8 cellular contexts compared by ENCODE assay signal in the genomic region with DNA sequence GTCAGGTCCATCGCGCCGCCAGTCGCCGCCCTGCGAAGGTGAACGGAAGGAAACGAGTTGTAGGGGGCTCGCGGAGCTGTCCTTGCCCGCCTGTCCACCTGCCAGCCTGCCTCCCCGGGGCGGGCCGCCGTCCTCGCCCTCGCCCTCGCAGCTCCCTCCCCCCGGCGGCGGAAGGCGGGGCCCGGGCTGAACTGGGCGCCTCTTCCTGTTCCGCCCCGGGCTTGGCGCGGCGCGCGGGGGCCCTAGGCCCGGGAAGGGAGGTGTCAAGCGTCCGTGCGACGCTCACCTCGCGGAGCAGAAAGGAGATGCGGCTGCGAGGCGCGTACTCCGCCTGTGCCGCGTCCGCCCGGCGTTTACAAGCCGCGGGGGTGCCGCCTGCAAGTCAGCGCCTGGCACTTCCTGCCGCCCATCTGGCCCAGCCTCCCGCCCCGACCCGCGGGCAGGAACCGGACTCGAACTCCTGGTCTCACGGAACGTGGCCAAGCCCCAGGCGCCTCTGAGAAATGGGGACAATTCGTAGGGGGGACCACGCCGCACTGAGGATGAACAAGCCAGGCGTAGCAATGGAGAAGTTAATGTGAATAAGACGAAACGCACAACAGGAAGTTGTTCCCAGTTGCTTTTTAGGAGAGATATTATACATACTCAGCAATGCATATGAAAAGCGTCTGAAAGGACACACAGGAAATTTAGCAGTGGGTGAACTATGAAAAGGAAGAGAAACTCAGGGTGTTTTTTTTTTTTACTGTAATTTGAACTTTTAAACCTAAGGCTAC. TPM values are rescaled to one million over a fixed set of nuclear protein-coding genes. Genes with fewer than 3 reads are reported as not detected.
DNase-seq lines count a peak whose midpoint lies in the region; ATAC-seq, FAIRE-seq and TF ChIP-seq lines count a peak whose summit lies in the region.

A gene (minus strand): TSS at position 108 of the 776 bp plus-strand sequence. CDS start 97 bp downstream, at position 11.

- no peaks in the 10 kb centered on the region for H3K27me3 Mint-ChIP-seq in astrocyte (ENCODE audit: low read depth, unreplicated experiment)

- FAIRE-seq in GM18507 (lab: Jason Lieb, UNC), result peak; percentile 89
- peak; percentile 75 for FAIRE-seq in astrocyte (lab: Jason Lieb, UNC)

- H4K20me1 ChIP-seq in astrocyte (ENCODE audit: insufficient read depth, low read length), result peaks cover 32% of the 10 kb centered on the region
- H4K20me1 ChIP-seq in hepatocyte (ENCODE audit: insufficient read depth, poor library complexity, severe bottlenecking), result peaks cover 10% of the 10 kb centered on the region

- peak; percentile 68 for DNase-seq in GM18507 (ENCODE audit: extremely low spot score, insufficient read length, low read depth)
- DNase-seq in NCI-H2029 (lab: John Stamatoyannopoulos, UW), result peak; percentile 76
- peak; percentile 80 for DNase-seq in T-helper 9 cell
- DNase-seq in astrocyte (ENCODE audit: low read depth), result peak; percentile 47
- peak; percentile 95 for DNase-seq in hepatocyte (ENCODE audit: low spot score)
- no peak for DNase-seq in retinal pigment epithelial cell (ENCODE audit: low read depth)
- no peak for DNase-seq in cortex of kidney (lab: John Stamatoyannopoulos, UW)

- peak; percentile 55 for ATAC-seq in HG02938 (IDR thresholded peaks at IDR 0.05; ENCODE audit: unreplicated experiment)

- H3K9me3 Mint-ChIP-seq in astrocyte (ENCODE audit: unreplicated experiment), result peaks cover 1% of the 10 kb centered on the region

- H3K27ac ChIP-seq in astrocyte (ENCODE audit: low read depth, low read length), result peak within 1 kb of the TSS; percentile 94
- peak within 1 kb of the TSS; percentile 98 for H3K27ac ChIP-seq in hepatocyte

- H3K9me2 ChIP-seq in hepatocyte (replicated peaks; ENCODE audit: insufficient read depth), result no peaks in the 10 kb centered on the region

- H3K27me3 ChIP-seq in astrocyte (ENCODE audit: insufficient read depth, low read length), result no peaks in the 10 kb centered on the region
- H3K27me3 ChIP-seq in hepatocyte, result no peaks in the 10 kb centered on the region

- H3K36me3 Mint-ChIP-seq in astrocyte (ENCODE audit: low read depth, unreplicated experiment), result peaks cover 19% of the 10 kb centered on the region

- no peaks in the 10 kb centered on the region for H3K9me3 ChIP-seq in astrocyte (ENCODE audit: insufficient read depth, low read depth, low read length)
- no peaks in the 10 kb centered on the region for H3K9me3 ChIP-seq in hepatocyte (ENCODE audit: low read depth)

- TF ChIP-seq CTCF in astrocyte (IDR thresholded peaks at IDR 0.05; ENCODE audit: insufficient read depth, low read depth, low read length), result no peak
- no peak for TF ChIP-seq CTCF in hepatocyte (IDR thresholded peaks at IDR 0.05; ENCODE audit: poor library complexity)
- TF ChIP-seq CTCF in retinal pigment epithelial cell (conservative IDR thresholded peaks at IDR 0.05; ENCODE audit: low read depth, low read length), result no peak

- H3K4me1 ChIP-seq in astrocyte (ENCODE audit: insufficient read depth, low read length), result peaks cover 23% of the 10 kb centered on the region
- H3K4me1 ChIP-seq in hepatocyte (ENCODE audit: insufficient read depth), result peaks cover 14% of the 10 kb centered on the region

- peak within 1 kb of the TSS; percentile 90 for H3K4me3 Mint-ChIP-seq in astrocyte (ENCODE audit: unreplicated experiment)

- H3K4me1 Mint-ChIP-seq in astrocyte (ENCODE audit: low read depth, unreplicated experiment), result peaks cover 14% of the 10 kb centered on the region

- 1% methylated on average over 59 of the region's 69 CpGs for WGBS in hepatocyte (ENCODE audit: low lambda C conversion rate, missing lambda C conversion rate)

- peaks cover 43% of the 10 kb centered on the region for H3K79me2 ChIP-seq in astrocyte (ENCODE audit: insufficient read depth, low read length)
- H3K79me2 ChIP-seq in hepatocyte, result peaks cover 43% of the 10 kb centered on the region

- H2AFZ ChIP-seq in astrocyte (ENCODE audit: low read depth, low read length) (peak within 1 kb of the TSS; percentile 87), hepatocyte (peak within 1 kb of the TSS; percentile 75)

- H3K4me3 ChIP-seq in astrocyte (ENCODE audit: insufficient read depth, low read depth, low read length) (peak within 1 kb of the TSS; percentile 71), hepatocyte (peak within 1 kb of the TSS; percentile 71), retinal pigment epithelial cell (ENCODE audit: low read length) (peak within 1 kb of the TSS; percentile 81)

- peak within 1 kb of the TSS; percentile 92 for H3K27ac Mint-ChIP-seq in astrocyte (ENCODE audit: unreplicated experiment)

- peaks cover 13% of the 10 kb centered on the region for H3K36me3 ChIP-seq in astrocyte (ENCODE audit: insufficient read depth, low read length)
- H3K36me3 ChIP-seq in hepatocyte (replicated peaks; ENCODE audit: insufficient read depth, low read depth), result no peaks in the 10 kb centered on the region

- H3K9ac ChIP-seq in astrocyte (ENCODE audit: low read length), result peak within 1 kb of the TSS; percentile 87

- peak within 1 kb of the TSS; percentile 96 for H3K4me2 ChIP-seq in astrocyte (ENCODE audit: low read length)
- peak within 1 kb of the TSS; percentile 84 for H3K4me2 ChIP-seq in hepatocyte

RNA-seq across cellular contexts. Expression of the gene that starts here (rescaled TPM):
- 26.6 and 28.1 TPM in 2 replicates for total RNA-seq in astrocyte
- total RNA-seq in hepatocyte, result 25.8 and 34.0 TPM in 2 replicates
- polyA plus RNA-seq in hepatocyte, result 49.4 and 50.8 TPM in 2 replicates

Comparison
In these comparisons a context has a peak if more than half of its experiments do, and no peak if none do; other contexts are left out.
1. DNase-seq: peak in GM18507 (single experiment), NCI-H2029 (single experiment), T-helper 9 cell (single experiment), astrocyte (single experiment) and hepatocyte (single experiment); none in retinal pigment epithelial cell (single experiment) and cortex of kidney (single experiment).
2. Peak in every context shown above with its lines, with median percentiles within 50 percentile points of each other: H3K4me3 ChIP-seq.